ENCODE assay signal across 17 cellular contexts in genomic region chr14:81455344-81455743, GRCh38. TPM values are rescaled to one million over a fixed set of nuclear protein-coding genes. Genes with fewer than 3 reads are reported as not detected.
A peak's percentile ranks its signal among the peaks of the same experiment; 100 is the strongest.
DNase-seq lines count a peak whose midpoint lies in the region; ATAC-seq and TF ChIP-seq lines count a peak whose summit lies in the region.
"Had no signal": no experiment of that assay in that cellular context is flagged by ENCODE, and none has a peak within 500 bp of the region (broad histone marks: within the 10 kb centered on the region; RNA-seq: fewer than 3 reads in every experiment).

No MANE protein-coding gene starts in this region.

- no peaks in the 10 kb centered on the region for H3K36me3 Mint-ChIP-seq in naive thymus-derived CD8-positive, alpha-beta T cell

- H3K36me3 ChIP-seq in BLaER1 treated with 17β-estradiol and CSF1 and Interleukin-3, amounts not matched to agents 10 nM and 100 nM = no peaks in the 10 kb centered on the region
- H3K36me3 ChIP-seq in OCI-LY7 (ENCODE audit: insufficient read depth, low read length) = no peaks in the 10 kb centered on the region
- H3K36me3 ChIP-seq: thyroid gland had no signal

- H3K4me1 ChIP-seq in BLaER1 treated with 17β-estradiol and CSF1 and Interleukin-3, amounts not matched to agents 10 nM and 100 nM = peaks cover 29 to 55% (median 41%) of the 10 kb centered on the region in 10 experiments
- peaks cover 32% of the 10 kb centered on the region for H3K4me1 ChIP-seq in OCI-LY7 (ENCODE audit: insufficient read depth, low read length, poor library complexity, severe bottlenecking)

- no TSS peak for BruUV-seq in OCI-LY7 (replicated peaks; lab: Mats Ljungman, UMichigan)

- TF ChIP-seq CTCF in OCI-LY7 (conservative IDR thresholded peaks at IDR 0.05; ENCODE audit: low read length) = no peak

- no peak overlapping the region for H3K4me3 ChIP-seq in BLaER1 treated with 17β-estradiol and CSF1 and Interleukin-3, amounts not matched to agents 10 nM and 100 nM
- H3K4me3 ChIP-seq in OCI-LY7 (ENCODE audit: low read depth, low read length, poor library complexity, severe bottlenecking) = no peak overlapping the region
- H3K4me3 ChIP-seq: thyroid gland had no signal

- peak; percentile 22 for ATAC-seq in GM19397 (IDR thresholded peaks at IDR 0.05; ENCODE audit: unreplicated experiment)
- ATAC-seq in HG02852 (IDR thresholded peaks at IDR 0.05; ENCODE audit: unreplicated experiment) = peak; percentile 36
- no peak for ATAC-seq in naive thymus-derived CD8-positive, alpha-beta T cell

- peak overlapping the region; percentile 49; the same call in 1 of the 2 replicates for H2AFZ ChIP-seq in OCI-LY7 (ENCODE audit: low read length)

- H3K9ac ChIP-seq in BLaER1 treated with 17β-estradiol and CSF1 and Interleukin-3, amounts not matched to agents 10 nM and 100 nM = no peak overlapping the region

- CTCF ChIA-PET in OCI-LY7 (lab: Charles Lee; ENCODE audit: unreplicated experiment) = no interaction called here

- H3K27me3 ChIP-seq in BLaER1 treated with 17β-estradiol and CSF1 and Interleukin-3, amounts not matched to agents 10 nM and 100 nM = peaks cover 0 to 31% (median 0%) of the 10 kb centered on the region in 11 experiments; a peak in 6 of 22 replicates
- H3K27me3 ChIP-seq: thyroid gland had no signal

- no peaks in the 10 kb centered on the region for H3K79me2 ChIP-seq in OCI-LY7 (ENCODE audit: insufficient read depth, low read depth, low read length)

- POLR2A ChIA-PET in OCI-LY7 (lab: Charles Lee) = interaction anchor here (0.6 to 1.8 kb wide), 9 partner anchors 15 to 444 kb away, joined by 3 to 6 read pairs (median 4); no protein-coding TSS in a partner anchor
- POLR2A ChIA-PET in naive thymus-derived CD8-positive, alpha-beta T cell (lab: Charles Lee) = no interaction called here

- H3K27ac ChIP-seq in BLaER1 treated with 17β-estradiol and CSF1 and Interleukin-3, amounts not matched to agents 10 nM and 100 nM = no peak overlapping the region
- no peak overlapping the region for H3K27ac ChIP-seq in OCI-LY7 (ENCODE audit: low read depth, low read length, poor library complexity, severe bottlenecking)
- H3K27ac ChIP-seq: thyroid gland had no signal

- H3K27me3 Mint-ChIP-seq in naive thymus-derived CD8-positive, alpha-beta T cell = peaks cover 0 to 6% (median 3%) of the 10 kb centered on the region in 5 donors

- intact Hi-C loops in OCI-LY7 (cut with micrococcal nuclease; ENCODE audit: unreplicated experiment) = loop anchor here (5.0 kb wide), 1 partner anchor 458 kb away; no protein-coding TSS in a partner anchor

- H3K4me2 ChIP-seq in BLaER1 treated with 17β-estradiol and CSF1 and Interleukin-3, amounts not matched to agents 10 nM and 100 nM = peak overlapping the region; percentile 12 to 68 (median 58); a peak in 21 of 22 replicates
- H3K4me2 ChIP-seq in OCI-LY7 (ENCODE audit: low read length) = 0 out of 2 replicates have a peak overlapping the region, but pooled peaks have one; percentile 15

- no peak overlapping the region for H3K4me3 Mint-ChIP-seq in naive thymus-derived CD8-positive, alpha-beta T cell

- H3K9me3 ChIP-seq in BLaER1 treated with 17β-estradiol and CSF1 and Interleukin-3, amounts not matched to agents 10 nM and 100 nM (replicated peaks in 1 of 11) = peaks cover 0 to 8% (median 0%) of the 10 kb centered on the region in 11 experiments; a peak in 1 of 22 replicates
- H3K9me3 ChIP-seq in OCI-LY7 (ENCODE audit: low read length) = no peaks in the 10 kb centered on the region
- H3K9me3 ChIP-seq: thyroid gland had no signal

- H3K27ac Mint-ChIP-seq in naive thymus-derived CD8-positive, alpha-beta T cell = no peak overlapping the region

- H3K4me1 Mint-ChIP-seq in naive thymus-derived CD8-positive, alpha-beta T cell = peaks cover 0 to 2% (median 0%) of the 10 kb centered on the region in 4 donors

- no peaks in the 10 kb centered on the region for H4K20me1 ChIP-seq in BLaER1 treated with 17β-estradiol and CSF1 and Interleukin-3, amounts not matched to agents 10 nM and 100 nM
- no peaks in the 10 kb centered on the region for H4K20me1 ChIP-seq in OCI-LY7 (ENCODE audit: insufficient read depth, low read length)

- DNase-seq in OCI-LY7 (ENCODE audit: low spot score) = no peak
- DNase-seq in naive thymus-derived CD8-positive, alpha-beta T cell = no peak
- DNase-seq in SHP77 treated with DMSO at 0.1 percent for 48 hours (lab: John Stamatoyannopoulos, UW) = no peak
- no peak for DNase-seq in NCI-H2029 treated with DMSO at 0.1 percent for 48 hours (lab: John Stamatoyannopoulos, UW)
- no peak for DNase-seq in hippocampal formation (lab: John Stamatoyannopoulos, UW)
- DNase-seq: activated gamma-delta T cell treated with Interleukin-2 at 50 U/mL for 16 hours; DMS 273 treated with DMSO at 0.1 percent for 48 hours; effector CD8-positive, alpha-beta T cell; foreskin melanocyte; mesenchymal stem cell; NCI-H146; NCI-H69; occipital lobe; thyroid gland had no signal

- H3K9me3 Mint-ChIP-seq in naive thymus-derived CD8-positive, alpha-beta T cell = no peaks in the 10 kb centered on the region

- no peaks in the 10 kb centered on the region for H3K9me2 ChIP-seq in OCI-LY7 (ENCODE audit: insufficient read depth, low read length)

RNA-seq across cellular contexts. Expression of gene STON2, which starts 55.2 kb away (rescaled TPM):
- 0.25 and 0.28 TPM in 2 replicates for total RNA-seq in OCI-LY7 (2014; rRNA removed; shearing (Covaris generic))
- not detected in 2 replicates for total RNA-seq in OCI-LY7 (2022)
- total RNA-seq in naive thymus-derived CD8-positive, alpha-beta T cell = not detected
- not detected for polyA plus RNA-seq in naive thymus-derived CD8-positive, alpha-beta T cell

Comparison
In these comparisons a context has a peak if more than half of its experiments do, and no peak if none do; other contexts are left out.
1. ATAC-seq: peak in GM19397 (single experiment) and HG02852 (single experiment); none in naive thymus-derived CD8-positive, alpha-beta T cell (0 of 2).